Comparison of ENCODE assay signal across 8 cellular contexts in the genomic region with DNA sequence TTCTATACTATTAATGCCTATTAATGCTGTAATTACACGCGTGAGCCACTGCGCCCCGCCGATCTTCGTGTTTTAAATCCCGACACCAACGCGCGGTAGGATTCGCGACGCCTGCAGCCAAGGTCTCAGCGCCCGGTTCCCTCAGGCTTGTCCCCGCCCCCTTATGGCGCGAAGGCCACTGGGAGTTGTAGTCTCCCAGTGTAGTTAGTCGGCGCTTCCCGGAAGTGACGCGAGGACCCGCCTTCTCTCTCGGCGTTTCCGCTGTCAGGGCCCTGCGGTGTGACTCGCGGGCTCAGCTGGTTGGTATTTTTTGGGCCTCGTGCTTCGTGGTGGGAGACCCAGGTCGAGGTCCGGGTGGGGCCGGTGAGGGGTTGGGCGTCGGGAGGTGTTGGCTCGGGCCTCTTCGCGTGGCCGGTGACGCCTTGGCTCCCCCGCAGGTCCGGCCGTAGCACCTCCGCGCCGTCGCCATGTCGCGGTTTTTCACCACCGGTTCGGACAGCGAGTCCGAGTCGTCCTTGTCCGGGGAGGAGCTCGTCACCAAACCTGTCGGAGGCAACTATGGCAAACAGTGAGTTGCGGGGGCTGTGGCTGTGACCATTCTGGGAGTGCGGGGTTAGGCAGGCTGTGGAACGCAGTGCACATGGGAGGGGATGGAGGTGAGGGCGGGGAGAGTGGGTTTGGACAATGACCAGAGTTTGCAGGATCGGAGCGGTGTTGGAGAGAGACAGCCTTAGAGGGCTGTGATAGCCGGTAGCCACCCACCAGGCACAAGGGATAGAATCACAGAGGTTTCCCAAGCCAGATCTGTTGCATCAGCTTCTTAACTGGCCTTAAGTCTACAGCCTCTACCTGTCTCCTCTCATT. TPM values are rescaled to one million over a fixed set of nuclear protein-coding genes. Genes with fewer than 3 reads are reported as not detected.
DNase-seq lines count a peak whose midpoint lies in the region; ATAC-seq, FAIRE-seq and TF ChIP-seq lines count a peak whose summit lies in the region.
"Not testable (repeated sequence)": the region's sequence is repeated elsewhere in the genome, so short reads cannot be mapped to it uniquely, and the experiment has no call there.

EIF3C (plus strand) TSS at position 245 of the 864 bp plus-strand sequence; CDS start at position 468, 223 bp downstream.

- H3K27me3 Mint-ChIP-seq in naive B cell: not testable (repeated sequence)

- not testable (repeated sequence) for H3K4me1 Mint-ChIP-seq in naive B cell

- H2AFZ ChIP-seq in OCI-LY3 (ENCODE audit: low read depth, low read length): not testable (repeated sequence)

- H3K36me3 ChIP-seq in GM06990 (ENCODE audit: control insufficient read depth, insufficient read depth, low read length); OCI-LY3 (replicated peaks; ENCODE audit: low read depth, low read length); thymus (ENCODE audit: control insufficient read depth, insufficient read depth): not testable (repeated sequence)

- H3K27ac ChIP-seq in OCI-LY3 (ENCODE audit: low read length); adipose tissue (ENCODE audit: low read depth, low read length); thymus (ENCODE audit: low read depth): not testable (repeated sequence)

- H3K9me3 Mint-ChIP-seq in naive B cell: not testable (repeated sequence)

- H4K20me1 ChIP-seq in OCI-LY3 (ENCODE audit: insufficient read depth, low read length): not testable (repeated sequence)

- not testable (repeated sequence) for H3K79me2 ChIP-seq in OCI-LY3 (ENCODE audit: low read length)

- H3K36me3 Mint-ChIP-seq in naive B cell: not testable (repeated sequence)

- DNase-seq in GM06990 (ENCODE audit: extremely low read depth, insufficient read length); frontal cortex (ENCODE audit: low spot score in 2 of 2); naive B cell: not testable (repeated sequence)

- H3K27ac Mint-ChIP-seq in naive B cell: not testable (repeated sequence)

- not testable (repeated sequence) for H3K4me2 ChIP-seq in OCI-LY3 (ENCODE audit: low read length)

- TF ChIP-seq CTCF in GM06990 (IDR thresholded peaks at IDR 0.05; ENCODE audit: insufficient read depth, low read length, poor library complexity, severe bottlenecking); OCI-LY3 (IDR thresholded peaks at IDR 0.05; ENCODE audit: low read depth, low read length): not testable (repeated sequence)

- H3K9me3 ChIP-seq in OCI-LY3 (ENCODE audit: insufficient read depth, low read length); thymus (ENCODE audit: control insufficient read depth): not testable (repeated sequence)

- H3K27me3 ChIP-seq in GM06990 (replicated peaks; ENCODE audit: control insufficient read depth, insufficient read depth, low read length); OCI-LY3 (ENCODE audit: low read depth, low read length); thymus (ENCODE audit: control insufficient read depth, insufficient read depth): not testable (repeated sequence)

- H3K4me3 Mint-ChIP-seq in naive B cell: peak within 1 kb of the TSS in 4 of 8 donors; percentile 35 to 82 (median 70)

- FAIRE-seq in frontal cortex (lab: Jason Lieb, UNC): not testable (repeated sequence)

- not testable (repeated sequence) for H3K4me1 ChIP-seq in OCI-LY3 (ENCODE audit: low read length); thymus (ENCODE audit: control insufficient read depth, insufficient read depth, low read length)

- not testable (repeated sequence) for H3K9ac ChIP-seq in OCI-LY3 (ENCODE audit: low read length)

- H3K4me3 ChIP-seq in GM06990 (replicated peaks; ENCODE audit: low read depth, low read length): peak within 1 kb of the TSS; percentile 48
- peak within 1 kb of the TSS; percentile 58 for H3K4me3 ChIP-seq in OCI-LY3 (ENCODE audit: low read length)
- H3K4me3 ChIP-seq in thymus (ENCODE audit: low read length): not testable (repeated sequence)

- WGBS in adipose tissue, 3 donors: no CpG with 5 or more reads among the region's 66 CpGs
- WGBS in thymus: no CpG with 5 or more reads among the region's 66 CpGs

- ATAC-seq in GM21390 (IDR thresholded peaks at IDR 0.05; ENCODE audit: unreplicated experiment) (peak; percentile 98), HG03045 (IDR thresholded peaks at IDR 0.05; ENCODE audit: unreplicated experiment) (peak; percentile 97), naive B cell (ENCODE audit: low read depth in 2 of 2) (peak; percentile 100)

RNA-seq across cellular contexts. Expression of gene EIF3C, which starts in this region (rescaled TPM):
- polyA plus RNA-seq in adipose tissue: 100 to 1,000 TPM; 274 to 375 (median 371) TPM
- total RNA-seq in frontal cortex: 207 TPM
- 100 to 1,000 TPM; 140 to 243 (median 203) TPM for polyA plus RNA-seq in naive B cell (ENCODE audit: low read depth in 6 of 6)
- polyA plus RNA-seq in thymus: 453 TPM
